ENCODE assay signal across 1 cellular context in genomic region chr1:149888999-149889289, GRCh38.
TF ChIP-seq lines count a peak whose summit lies in the region.

No MANE protein-coding gene starts in this region.

TF ChIP-seq in K562, 482 proteins besides CTCF, POLR2A, EP300 and RAD21 (continues in another document):
- TF ChIP-seq HDGF (IDR thresholded peaks at IDR 0.05) (no peak), E2F8 (IDR thresholded peaks at IDR 0.05; ENCODE audit: low read depth, partially characterized antibody) (no peak), EHMT2 (IDR thresholded peaks at IDR 0.05) (0 out of 2 replicates have a peak, but pooled peaks have one; percentile 2), CUX1 (CRISPR knock-in tag; IDR thresholded peaks at IDR 0.05) (no peak), NFIC (IDR thresholded peaks at IDR 0.05) (peak; percentile 78), SMAD3 (CRISPR knock-in tag; conservative IDR thresholded peaks at IDR 0.05) (no peak), ZBTB5 (IDR thresholded peaks at IDR 0.05) (peak; percentile 28; the same call in 1 of the 2 replicates), ILK (tag; IDR thresholded peaks at IDR 0.05; ENCODE audit: borderline replicate concordance, low read depth) (peak; percentile 47; the same call in 1 of the 2 replicates), FOXK2 (conservative IDR thresholded peaks at IDR 0.05 in 1 of 2, IDR thresholded peaks at IDR 0.05 in 1 of 2; ENCODE audit: low read depth in 2 of 2) (no peak), MIER1 (IDR thresholded peaks at IDR 0.05; ENCODE audit: low read depth) (0 out of 2 replicates have a peak, but pooled peaks have one; percentile 6), PHF8 (IDR thresholded peaks at IDR 0.05; ENCODE audit: borderline replicate concordance, low read length) (no peak), RB1 (IDR thresholded peaks at IDR 0.05; ENCODE audit: low read depth) (no peak), GTF2A2 (tag; IDR thresholded peaks at IDR 0.05) (no peak), CCAR2 (IDR thresholded peaks at IDR 0.05; ENCODE audit: low read depth, low read length) (0 out of 2 replicates have a peak, but pooled peaks have one; percentile 22), THRAP3 (IDR thresholded peaks at IDR 0.05; ENCODE audit: borderline replicate concordance) (peak; percentile 66; the same call in 1 of the 2 replicates), NUFIP1 (IDR thresholded peaks at IDR 0.05; ENCODE audit: partially characterized antibody) (no peak), MYNN (IDR thresholded peaks at IDR 0.05) (no peak), MYNN (CRISPR knock-in tag; IDR thresholded peaks at IDR 0.05) (no peak), FOXA3 (CRISPR knock-in tag; conservative IDR thresholded peaks at IDR 0.05 in 1 of 2, IDR thresholded peaks at IDR 0.05 in 1 of 2) (no peak), ELK3 (CRISPR knock-in tag; IDR thresholded peaks at IDR 0.05) (no peak), THRB (CRISPR knock-in tag; conservative IDR thresholded peaks at IDR 0.05) (no peak), CBFB (CRISPR knock-in tag; IDR thresholded peaks at IDR 0.05) (no peak), DLX4 (CRISPR knock-in tag; IDR thresholded peaks at IDR 0.05) (no peak), ZSCAN29 (IDR thresholded peaks at IDR 0.05) (0 out of 2 replicates have a peak, but pooled peaks have one; percentile 18), FOXP4 (CRISPR knock-in tag; IDR thresholded peaks at IDR 0.05; ENCODE audit: borderline replicate concordance) (0 out of 2 replicates have a peak, but pooled peaks have one; percentile 47), SMARCC2 (IDR thresholded peaks at IDR 0.05; ENCODE audit: low read depth) (0 out of 2 replicates have a peak, but pooled peaks have one; percentile 32), PTRF (tag; IDR thresholded peaks at IDR 0.05) (no peak), TAF7 (tag; IDR thresholded peaks at IDR 0.05) (no peak), RBM14 (IDR thresholded peaks at IDR 0.05; ENCODE audit: borderline replicate concordance, insufficient read depth, low read depth, low read length) (no peak), FOXJ2 (tag; IDR thresholded peaks at IDR 0.05) (peak; percentile 68; the same call in 1 of the 2 replicates), FOXK1 (CRISPR knock-in tag; IDR thresholded peaks at IDR 0.05; ENCODE audit: borderline replicate concordance) (peak; percentile 70; the same call in 1 of the 2 replicates), BCLAF1 (IDR thresholded peaks at IDR 0.05; ENCODE audit: borderline replicate concordance in 1 of 2, control insufficient read depth in 1 of 2, low read depth in 2 of 2, low read length in 1 of 2) (no peak), HMBOX1 (IDR thresholded peaks at IDR 0.05) (no peak), HNRNPK (IDR thresholded peaks at IDR 0.05; ENCODE audit: low read depth, low read length, poor library complexity, severe bottlenecking) (no peak), SMARCA5 (IDR thresholded peaks at IDR 0.05) (0 out of 2 replicates have a peak, but pooled peaks have one; percentile 5), ZNF655 (CRISPR knock-in tag; IDR thresholded peaks at IDR 0.05) (no peak), JUNB (CRISPR knock-in tag; conservative IDR thresholded peaks at IDR 0.05) (no peak), TAF9B (IDR thresholded peaks at IDR 0.05; ENCODE audit: partially characterized antibody) (no peak)
